Comparison of ENCODE assay signal across 14 cellular contexts in genomic region chr18:55302337-55302833, GRCh38.
A peak's percentile ranks its signal among the peaks of the same experiment; 100 is the strongest.
DNase-seq lines count a peak whose midpoint lies in the region; TF ChIP-seq lines count a peak whose summit lies in the region.
"Had no signal": no experiment of that assay in that cellular context is flagged by ENCODE, and none has a peak within 500 bp of the region (broad histone marks: within the 10 kb centered on the region; RNA-seq: fewer than 3 reads in every experiment).

No MANE protein-coding gene starts in this region.

- TF ChIP-seq POLR2A in esophagus squamous epithelium (IDR thresholded peaks at IDR 0.05) (no peak), ovary (IDR thresholded peaks at IDR 0.05) (no peak)

- no peak overlapping the region for H3K9ac ChIP-seq in HUES64 (ENCODE audit: low read depth, low read length)

- WGBS in HUES64, result 69% methylated on average over 6 of the region's 6 CpGs
- WGBS in esophagus squamous epithelium, 2 donors, result 69 to 70% methylated on average over 3 to 6 of the region's 6 CpGs
- 69 to 82% (median 70%) methylated on average over 6 of the region's 6 CpGs for WGBS in ovary, 3 donors

- no peaks in the 10 kb centered on the region for H3K36me3 ChIP-seq in HUES64 (ENCODE audit: insufficient read depth, low read length)
- no peaks in the 10 kb centered on the region for H3K36me3 ChIP-seq in esophagus squamous epithelium
- H3K36me3 ChIP-seq in ovary, result no peaks in the 10 kb centered on the region
- H3K36me3 ChIP-seq: neutrophil had no signal

- H3K9me3 ChIP-seq in AG04450 (ENCODE audit: control insufficient read depth, insufficient read depth, low read length), result no peaks in the 10 kb centered on the region
- H3K9me3 ChIP-seq in HUES64 (ENCODE audit: insufficient read depth, low read depth, low read length), result no peaks in the 10 kb centered on the region
- H3K9me3 ChIP-seq in esophagus squamous epithelium, result no peaks in the 10 kb centered on the region
- no peaks in the 10 kb centered on the region for H3K9me3 ChIP-seq in ovary
- H3K9me3 ChIP-seq: neutrophil had no signal

- intact Hi-C loops in esophagus squamous epithelium (cut with DNase I), result no loop called here
- intact Hi-C loops in ovary (cut with DNase I), result no loop called here

- POLR2A ChIA-PET in AG04450 (lab: Yijun Ruan, JAX), result interaction anchor here (1.0 kb wide), 1 partner anchor 16 kb away, joined by 3 read pairs; no protein-coding TSS in a partner anchor

- H3K27ac ChIP-seq in AG04450 (ENCODE audit: low read depth, low read length), result peak overlapping the region; percentile 11
- H3K27ac ChIP-seq in HUES64 (ENCODE audit: low read depth, low read length), result peak overlapping the region; percentile 1; the same call in 1 of the 2 replicates
- peak overlapping the region in 3 of 4 donors; percentile 40 to 66 (median 56) for H3K27ac ChIP-seq in esophagus squamous epithelium
- H3K27ac ChIP-seq in ovary, result no peak overlapping the region
- H3K27ac ChIP-seq: neutrophil had no signal

- H3K4me3 ChIP-seq in AG04450 (ENCODE audit: low read depth, low read length), result no peak overlapping the region
- no peak overlapping the region for H3K4me3 ChIP-seq in HUES64 (ENCODE audit: low read length)
- peak overlapping the region in 2 of 4 donors; percentile 3 to 45 for H3K4me3 ChIP-seq in esophagus squamous epithelium
- peak overlapping the region; percentile 14 for H3K4me3 ChIP-seq in ovary

- TF ChIP-seq CTCF in AG04450 (IDR thresholded peaks at IDR 0.05; ENCODE audit: low read depth, low read length) (no peak), esophagus squamous epithelium (IDR thresholded peaks at IDR 0.05) (no peak), ovary (IDR thresholded peaks at IDR 0.05) (no peak)

- H3K27me3 ChIP-seq in AG04450 (ENCODE audit: control insufficient read depth, insufficient read depth, low read length) (no peaks in the 10 kb centered on the region), HUES64 (ENCODE audit: insufficient read depth, low read length) (no peaks in the 10 kb centered on the region), esophagus squamous epithelium (no peaks in the 10 kb centered on the region), ovary (no peaks in the 10 kb centered on the region)
- H3K27me3 ChIP-seq: neutrophil had no signal

- TF ChIP-seq EP300 in ovary (IDR thresholded peaks at IDR 0.05), result no peak

- DNase-seq in AG04450 (ENCODE audit: low read depth, low spot score) (no peak), esophagus squamous epithelium (lab: John Stamatoyannopoulos, UW) (no peak), ovary (no peak), NCI-H2196 (lab: John Stamatoyannopoulos, UW; ENCODE audit: unreplicated experiment) (no peak), NAMALWA (ENCODE audit: low spot score) (no peak), DMS 273 treated with DMSO at 0.1 percent for 48 hours (lab: John Stamatoyannopoulos, UW) (no peak)
- no peak for DNase-seq in activated T-cell treated with anti-CD3 and anti-CD28 coated beads, Interleukin-2, amount 50 U/mL, for 48 hours
- DNase-seq: activated CD8-positive, alpha-beta memory T cell treated with anti-CD3 and anti-CD28 coated beads, Interleukin-2, amount 50 U/mL, for 4 hours; erythroblast; Kasumi-1; NCI-H2171; stimulated activated CD4-positive, alpha-beta T cell treated with anti-CD3 and anti-CD28 coated beads, Interleukin-4, amount 100 ng/mL, for 24 hours had no signal

- H3K4me1 ChIP-seq in HUES64 (ENCODE audit: insufficient read depth, low read length) (peaks cover 71% of the 10 kb centered on the region), esophagus squamous epithelium (peaks cover 0 to 19% (median 7%) of the 10 kb centered on the region in 3 donors), ovary (ENCODE audit: insufficient read depth) (peaks cover 6% of the 10 kb centered on the region)

- CTCF ChIA-PET in AG04450 (lab: Charles Lee), result interaction anchor here (0.7 to 1.7 kb wide), 3 partner anchors 68 to 1097 kb away, joined by 3 to 5 read pairs (median 4); no protein-coding TSS in a partner anchor

Comparison
In these comparisons a context has a peak if more than half of its experiments do, and no peak if none do; other contexts are left out.
1. H3K27ac ChIP-seq: peak in AG04450 (single experiment), HUES64 (single experiment) and esophagus squamous epithelium (3 of 4); none in ovary (0 of 2).